Comparison of ENCODE assay signal across 38 cellular contexts in the genomic region with DNA sequence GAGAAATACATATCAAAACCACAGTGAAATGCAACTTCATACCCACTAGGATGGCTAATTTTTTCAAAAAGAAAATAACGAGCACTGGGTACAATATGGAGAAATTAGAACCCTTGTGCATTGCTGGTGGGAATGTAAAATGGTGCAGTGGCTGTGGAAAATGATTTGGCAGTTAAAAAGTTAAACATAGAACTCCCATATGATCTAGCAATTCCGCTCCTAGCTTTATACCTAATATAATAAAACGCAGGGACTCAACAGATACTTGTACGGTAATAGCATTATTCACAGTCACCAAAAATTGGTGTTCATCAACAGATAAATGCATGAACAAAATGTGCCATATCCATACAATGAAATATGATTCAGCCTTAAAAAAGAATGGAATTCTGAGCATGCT. TPM values are rescaled to one million over a fixed set of nuclear protein-coding genes. Genes with fewer than 3 reads are reported as not detected.
"Had no signal": no experiment of that assay in that cellular context is flagged by ENCODE, and none has a peak within 500 bp of the region (broad histone marks: within the 10 kb centered on the region; RNA-seq: fewer than 3 reads in every experiment).

No MANE protein-coding gene starts in this region.

- H3K4me3 Mint-ChIP-seq: activated naive CD4-positive, alpha-beta T cell treated with anti-CD3 and anti-CD28 coated beads for 36 hours; activated naive CD4-positive, alpha-beta T cell treated with anti-CD3 and anti-CD28 coated beads, Interleukin-2, amount 10 ng/mL, durations not matched to agents 7 days and 5 days; activated naive CD4-positive, alpha-beta T cell treated with anti-CD3 and anti-CD28 coated beads, Interleukin-2, amount 50 U/mL, for 24 hours; activated naive CD8-positive, alpha-beta T cell; activated naive CD8-positive, alpha-beta T cell treated with anti-CD3 and anti-CD28 coated beads for 36 hours; activated naive CD8-positive, alpha-beta T cell treated with anti-CD3 and anti-CD28 coated beads, Interleukin-2, amount 10 ng/mL, durations not matched to agents 7 days and 5 days; activated naive CD8-positive, alpha-beta T cell treated with anti-CD3 and anti-CD28 coated beads, Interleukin-2, amount 50 U/mL, for 24 hours; activated T-cell treated with anti-CD3 and anti-CD28 coated beads, Interleukin-2, amount 50 U/mL, for 24 hours; activated T-cell treated with anti-CD3 and anti-CD28 coated beads, Interleukin-2, amount 50 U/mL, for 4 hours; activated T-cell treated with anti-CD3 and anti-CD28 coated beads, Interleukin-2, amount 50 U/mL, for 72 hours; activated T-helper 1 cell treated with anti-CD3 and anti-CD28 coated beads, Interleukin-12 subunit alpha, Interleukin-12 subunit beta, Interleukin-2, Interleukin-4 antibody, amounts not matched to agents 30 ng/mL and 10 ng/mL and 1 ng/mL, durations not matched to agents 14 hours and 24 hours and 36 hours; activated T-helper 17 cell treated with anti-CD3 and anti-CD28 coated beads, Interleukin-2, amount 50 U/mL, for 72 hours; brain; central memory CD8-positive, alpha-beta T cell had no signal

- H3K27ac Mint-ChIP-seq: activated naive CD4-positive, alpha-beta T cell treated with anti-CD3 and anti-CD28 coated beads for 36 hours; activated naive CD4-positive, alpha-beta T cell treated with anti-CD3 and anti-CD28 coated beads, Interleukin-2, amount 10 ng/mL, durations not matched to agents 7 days and 5 days; activated naive CD4-positive, alpha-beta T cell treated with anti-CD3 and anti-CD28 coated beads, Interleukin-2, amount 50 U/mL, for 24 hours; activated naive CD4-positive, alpha-beta T cell treated with anti-CD3 and anti-CD28 coated beads, Interleukin-2, amount 50 U/mL, for 72 hours; activated naive CD8-positive, alpha-beta T cell; activated naive CD8-positive, alpha-beta T cell treated with anti-CD3 and anti-CD28 coated beads for 36 hours; activated naive CD8-positive, alpha-beta T cell treated with anti-CD3 and anti-CD28 coated beads, Interleukin-2, amount 10 ng/mL, durations not matched to agents 7 days and 5 days; activated naive CD8-positive, alpha-beta T cell treated with anti-CD3 and anti-CD28 coated beads, Interleukin-2, amount 50 U/mL, for 24 hours; activated T-cell treated with anti-CD3 and anti-CD28 coated beads, Interleukin-2, amount 50 U/mL, for 24 hours; activated T-cell treated with anti-CD3 and anti-CD28 coated beads, Interleukin-2, amount 50 U/mL, for 72 hours; activated T-helper 1 cell treated with anti-CD3 and anti-CD28 coated beads, Interleukin-12 subunit alpha, Interleukin-12 subunit beta, Interleukin-2, Interleukin-4 antibody, amounts not matched to agents 30 ng/mL and 10 ng/mL and 1 ng/mL, durations not matched to agents 14 hours and 24 hours and 36 hours; activated T-helper 17 cell treated with anti-CD3 and anti-CD28 coated beads, Interleukin-2, amount 50 U/mL, for 72 hours; activated T-helper 2 cell treated with anti-CD3 and anti-CD28 coated beads, Interferon-gamma antibody, Interleukin-2, Interleukin-4, amounts not matched to agents 10 μg/mL and 5 μg/mL and 100 μg/mL, durations not matched to agents 14 hours and 24 hours and 36 hours; brain had no signal

- H3K4me1 ChIP-seq: adrenal gland, ascending aorta, body of pancreas, breast epithelium had no signal

- H3K36me3 ChIP-seq: adrenal gland, ascending aorta, brain microvascular endothelial cell, breast epithelium, cardiac muscle cell had no signal

- H3K9me3 ChIP-seq: adrenal gland, ascending aorta, breast epithelium had no signal

- H3K4me3 ChIP-seq: adrenal gland, ascending aorta, body of pancreas, breast epithelium, cardiac muscle cell had no signal

- H3K4me1 Mint-ChIP-seq: activated naive CD4-positive, alpha-beta T cell treated with anti-CD3 and anti-CD28 coated beads, Interleukin-2, amount 10 ng/mL, durations not matched to agents 7 days and 5 days; activated naive CD4-positive, alpha-beta T cell treated with anti-CD3 and anti-CD28 coated beads, Interleukin-2, amount 50 U/mL, for 24 hours; activated naive CD8-positive, alpha-beta T cell treated with anti-CD3 and anti-CD28 coated beads for 36 hours; activated naive CD8-positive, alpha-beta T cell treated with anti-CD3 and anti-CD28 coated beads, Interleukin-2, amount 10 ng/mL, durations not matched to agents 7 days and 5 days; activated naive CD8-positive, alpha-beta T cell treated with anti-CD3 and anti-CD28 coated beads, Interleukin-2, amount 50 U/mL, for 24 hours; activated T-helper 17 cell treated with anti-CD3 and anti-CD28 coated beads, Interleukin-2, amount 50 U/mL, for 72 hours; brain had no signal

- H3K36me3 Mint-ChIP-seq: activated naive CD4-positive, alpha-beta T cell treated with anti-CD3 and anti-CD28 coated beads, Interleukin-2, amount 10 ng/mL, durations not matched to agents 7 days and 5 days; activated naive CD4-positive, alpha-beta T cell treated with anti-CD3 and anti-CD28 coated beads, Interleukin-2, amount 50 U/mL, for 24 hours; activated naive CD4-positive, alpha-beta T cell treated with anti-CD3 and anti-CD28 coated beads, Interleukin-2, amount 50 U/mL, for 72 hours; activated naive CD8-positive, alpha-beta T cell; activated naive CD8-positive, alpha-beta T cell treated with anti-CD3 and anti-CD28 coated beads for 36 hours; activated naive CD8-positive, alpha-beta T cell treated with anti-CD3 and anti-CD28 coated beads, Interleukin-2, amount 10 ng/mL, durations not matched to agents 7 days and 5 days; brain had no signal

- H3K27me3 Mint-ChIP-seq: activated naive CD4-positive, alpha-beta T cell treated with anti-CD3 and anti-CD28 coated beads, Interleukin-2, amount 10 ng/mL, durations not matched to agents 7 days and 5 days; activated naive CD8-positive, alpha-beta T cell treated with anti-CD3 and anti-CD28 coated beads, Interleukin-2, amount 10 ng/mL, durations not matched to agents 7 days and 5 days had no signal

- H3K27me3 ChIP-seq: adrenal gland, ascending aorta, body of pancreas, brain microvascular endothelial cell, breast epithelium, cardiac muscle cell had no signal

- H3K27ac ChIP-seq: adrenal gland, ascending aorta, body of pancreas, brain microvascular endothelial cell, breast epithelium, cardiac muscle cell had no signal

- H3K9me3 Mint-ChIP-seq: activated naive CD4-positive, alpha-beta T cell treated with anti-CD3 and anti-CD28 coated beads for 36 hours; activated naive CD4-positive, alpha-beta T cell treated with anti-CD3 and anti-CD28 coated beads, Interleukin-2, amount 10 ng/mL, durations not matched to agents 7 days and 5 days; activated naive CD4-positive, alpha-beta T cell treated with anti-CD3 and anti-CD28 coated beads, Interleukin-2, amount 50 U/mL, for 24 hours; activated naive CD8-positive, alpha-beta T cell treated with anti-CD3 and anti-CD28 coated beads for 36 hours; activated naive CD8-positive, alpha-beta T cell treated with anti-CD3 and anti-CD28 coated beads, Interleukin-2, amount 10 ng/mL, durations not matched to agents 7 days and 5 days; activated T-cell treated with anti-CD3 and anti-CD28 coated beads, Interleukin-2, amount 50 U/mL, for 24 hours; activated T-cell treated with anti-CD3 and anti-CD28 coated beads, Interleukin-2, amount 50 U/mL, for 4 hours; activated T-helper 1 cell treated with anti-CD3 and anti-CD28 coated beads, Interleukin-12 subunit alpha, Interleukin-12 subunit beta, Interleukin-2, Interleukin-4 antibody, amounts not matched to agents 30 ng/mL and 10 ng/mL and 1 ng/mL, durations not matched to agents 14 hours and 24 hours and 36 hours; activated T-helper 17 cell treated with anti-CD3 and anti-CD28 coated beads, Interleukin-2, amount 50 U/mL, for 72 hours; activated T-helper 2 cell treated with anti-CD3 and anti-CD28 coated beads, Interferon-gamma antibody, Interleukin-2, Interleukin-4, amounts not matched to agents 10 μg/mL and 5 μg/mL and 100 μg/mL, durations not matched to agents 14 hours and 24 hours and 36 hours had no signal

- DNase-seq: activated effector memory CD4-positive, alpha-beta T cell treated with anti-CD3 and anti-CD28 coated beads, Interleukin-2, amount 50 U/mL, for 16 hours; activated effector memory CD4-positive, alpha-beta T cell treated with Interleukin-2 at 50 U/mL for 16 hours; activated gamma-delta T cell; activated gamma-delta T cell treated with Interleukin-2 at 50 U/mL for 16 hours; activated naive CD4-positive, alpha-beta T cell; activated naive CD4-positive, alpha-beta T cell treated with anti-CD3 and anti-CD28 coated beads for 36 hours; activated naive CD4-positive, alpha-beta T cell treated with anti-CD3 and anti-CD28 coated beads, Interleukin-2, amount 10 ng/mL, durations not matched to agents 7 days and 5 days; activated naive CD4-positive, alpha-beta T cell treated with anti-CD3 and anti-CD28 coated beads, Interleukin-2, amount 50 U/mL, for 16 hours; activated naive CD4-positive, alpha-beta T cell treated with Interleukin-2 at 50 U/mL for 16 hours; activated naive CD8-positive, alpha-beta T cell treated with anti-CD3 and anti-CD28 coated beads for 36 hours; activated naive CD8-positive, alpha-beta T cell treated with anti-CD3 and anti-CD28 coated beads, Interleukin-2, amount 10 ng/mL, durations not matched to agents 7 days and 5 days; activated naive CD8-positive, alpha-beta T cell treated with anti-CD3 and anti-CD28 coated beads, Interleukin-2, amount 50 U/mL, for 24 hours; activated T-cell treated with anti-CD3 and anti-CD28 coated beads, Interleukin-2, amount 50 U/mL, for 1 hour; activated T-cell treated with anti-CD3 and anti-CD28 coated beads, Interleukin-2, amount 50 U/mL, for 24 hours; activated T-cell treated with anti-CD3 and anti-CD28 coated beads, Interleukin-2, amount 50 U/mL, for 4 hours; activated T-cell treated with anti-CD3 and anti-CD28 coated beads, Interleukin-2, amount 50 U/mL, for 48 hours; activated T-cell treated with anti-CD3 and anti-CD28 coated beads, Interleukin-2, amount 50 U/mL, for 72 hours; adrenal gland; amniotic stem cell; amygdala; anterior cingulate cortex; aorta; body of pancreas; brain microvascular endothelial cell; caudate nucleus; central memory CD4-positive, alpha-beta T cell; cerebellar nuclear complex had no signal

RNA-seq across cellular contexts. Expression of gene PLPP4, which starts 58.8 kb away (rescaled TPM):
- total RNA-seq: activated naive CD4-positive, alpha-beta T cell treated with anti-CD3 and anti-CD28 coated beads for 36 hours; activated naive CD4-positive, alpha-beta T cell treated with anti-CD3 and anti-CD28 coated beads, Interleukin-2, amount 50 U/mL, for 72 hours; activated naive CD8-positive, alpha-beta T cell treated with anti-CD3 and anti-CD28 coated beads for 36 hours; activated naive CD8-positive, alpha-beta T cell treated with anti-CD3 and anti-CD28 coated beads, Interleukin-2, amount 10 ng/mL, durations not matched to agents 7 days and 5 days; activated T-cell treated with anti-CD3 and anti-CD28 coated beads, Interleukin-2, amount 50 U/mL, for 4 hours; activated T-cell treated with anti-CD3 and anti-CD28 coated beads, Interleukin-2, amount 50 U/mL, for 72 hours; activated T-helper 1 cell treated with anti-CD3 and anti-CD28 coated beads, Interleukin-12 subunit alpha, Interleukin-12 subunit beta, Interleukin-2, Interleukin-4 antibody, amounts not matched to agents 30 ng/mL and 10 ng/mL and 1 ng/mL, durations not matched to agents 14 hours and 24 hours and 36 hours; activated T-helper 17 cell treated with anti-CD3 and anti-CD28 coated beads, Interleukin-2, amount 50 U/mL, for 72 hours; activated T-helper 2 cell treated with anti-CD3 and anti-CD28 coated beads, Interferon-gamma antibody, Interleukin-2, Interleukin-4, amounts not matched to agents 10 μg/mL and 5 μg/mL and 100 μg/mL, durations not matched to agents 14 hours and 24 hours and 36 hours; adrenal gland; aorta; ascending aorta; breast epithelium had no signal
